ENCODE assay signal across 26 cellular contexts in the genomic region with DNA sequence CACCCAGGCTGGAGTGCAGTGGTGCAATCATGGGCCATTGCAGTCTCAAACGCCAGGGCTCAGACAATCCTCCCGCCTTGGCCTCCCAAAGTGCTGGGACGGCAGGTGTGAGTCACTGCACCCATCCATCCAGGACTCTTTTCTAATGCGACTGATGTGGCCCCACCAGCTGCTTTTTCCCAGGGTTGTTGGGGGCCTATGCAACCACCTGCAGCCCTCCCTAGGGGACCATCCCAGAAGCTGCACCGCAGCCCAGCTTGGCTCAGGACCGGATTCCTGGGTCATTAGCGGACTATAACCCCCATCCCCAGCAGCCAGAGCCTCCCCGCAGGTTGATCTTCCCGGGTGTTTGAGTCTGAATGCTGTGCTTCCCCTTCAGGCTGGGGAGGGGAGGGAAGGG.
"Had no signal": no experiment of that assay in that cellular context is flagged by ENCODE, and none has a peak within 500 bp of the region (broad histone marks: within the 10 kb centered on the region; RNA-seq: fewer than 3 reads in every experiment).

No MANE protein-coding gene starts in this region.

- H3K27me3 ChIP-seq: colonic mucosa, dorsolateral prefrontal cortex, foreskin keratinocyte, hepatocyte had no signal

- H3K4me3 ChIP-seq: colonic mucosa, coronary artery, dorsolateral prefrontal cortex, esophagus muscularis mucosa, esophagus squamous epithelium, gastrocnemius medialis, gastroesophageal sphincter, heart left ventricle, heart right ventricle, hepatocyte had no signal

- H3K4me3 Mint-ChIP-seq: dendritic cell treated with granulocyte-macrophage colony-stimulating factor and Interleukin-4, amounts not matched to agents 40 ng/mL and 50 ng/mL, for 4 days; effector memory CD8-positive, alpha-beta T cell; endodermal cell had no signal

- H3K79me2 ChIP-seq: hepatocyte had no signal

- H3K4me1 ChIP-seq: colonic mucosa, esophagus muscularis mucosa, esophagus squamous epithelium, foreskin keratinocyte, gastrocnemius medialis, gastroesophageal sphincter, heart left ventricle, heart right ventricle had no signal

- H3K9me3 ChIP-seq: colonic mucosa, esophagus muscularis mucosa, esophagus squamous epithelium, gastrocnemius medialis, gastroesophageal sphincter, heart left ventricle, heart right ventricle had no signal

- DNase-seq: colonic mucosa; cortex of kidney; dermis blood vessel endothelial cell; dorsolateral prefrontal cortex; effector CD4-positive, alpha-beta T cell; effector CD8-positive, alpha-beta T cell; effector memory CD4-positive, alpha-beta T cell; effector memory CD8-positive, alpha-beta T cell; endodermal cell; erythroblast; esophagus squamous epithelium; foreskin fibroblast; foreskin keratinocyte; foreskin melanocyte; gastrocnemius medialis; glutamatergic neuron; head of caudate nucleus; heart left ventricle; heart right ventricle had no signal

- H3K4me1 Mint-ChIP-seq: endodermal cell had no signal

- ATAC-seq: esophagus mucosa, foreskin keratinocyte, gastrocnemius medialis, gastroesophageal sphincter, heart left ventricle, heart right ventricle had no signal

- H3K27me3 Mint-ChIP-seq: dendritic cell treated with granulocyte-macrophage colony-stimulating factor and Interleukin-4, amounts not matched to agents 40 ng/mL and 50 ng/mL, for 4 days had no signal

- H2AFZ ChIP-seq: hepatocyte had no signal

- H3K4me2 ChIP-seq: hepatocyte had no signal

- H3K36me3 ChIP-seq: colonic mucosa, esophagus muscularis mucosa, esophagus squamous epithelium, gastrocnemius medialis, gastroesophageal sphincter, heart left ventricle, heart right ventricle had no signal

- H3K27ac ChIP-seq: colonic mucosa, coronary artery, dorsolateral prefrontal cortex, epithelial cell of prostate, esophagus muscularis mucosa, esophagus squamous epithelium, foreskin keratinocyte, gastrocnemius medialis, gastroesophageal sphincter, heart left ventricle, heart right ventricle, hepatocyte had no signal

- H3K27ac Mint-ChIP-seq: dendritic cell treated with granulocyte-macrophage colony-stimulating factor and Interleukin-4, amounts not matched to agents 40 ng/mL and 50 ng/mL, for 4 days; effector memory CD8-positive, alpha-beta T cell; endodermal cell had no signal
